ENCODE assay signal across 17 cellular contexts in genomic region chr4:76596713-76597112, GRCh38.
"Had no signal": no experiment of that assay in that cellular context is flagged by ENCODE, and none has a peak within 500 bp of the region (broad histone marks: within the 10 kb centered on the region; RNA-seq: fewer than 3 reads in every experiment).

No MANE protein-coding gene starts in this region.

- H3K4me3 Mint-ChIP-seq: activated CD4-positive, alpha-beta memory T cell treated with anti-CD3 and anti-CD28 coated beads for 36 hours; activated naive CD8-positive, alpha-beta T cell treated with anti-CD3 and anti-CD28 coated beads for 36 hours; natural killer cell had no signal

- ATAC-seq: natural killer cell had no signal

- H3K27ac Mint-ChIP-seq: activated CD4-positive, alpha-beta memory T cell treated with anti-CD3 and anti-CD28 coated beads for 36 hours; activated naive CD8-positive, alpha-beta T cell treated with anti-CD3 and anti-CD28 coated beads for 36 hours; natural killer cell had no signal

- H3K4me1 Mint-ChIP-seq: activated naive CD8-positive, alpha-beta T cell treated with anti-CD3 and anti-CD28 coated beads for 36 hours had no signal

- H3K4me3 ChIP-seq: breast epithelium, thyroid gland had no signal

- H3K9me3 Mint-ChIP-seq: activated CD4-positive, alpha-beta memory T cell treated with anti-CD3 and anti-CD28 coated beads for 36 hours; activated naive CD8-positive, alpha-beta T cell treated with anti-CD3 and anti-CD28 coated beads for 36 hours; natural killer cell had no signal

- H3K36me3 ChIP-seq: breast epithelium, thyroid gland had no signal

- H3K27me3 ChIP-seq: breast epithelium, thyroid gland had no signal

- FAIRE-seq: colon, keratinocyte had no signal

- H3K27ac ChIP-seq: thyroid gland had no signal

- DNase-seq: activated CD4-positive, alpha-beta memory T cell treated with anti-CD3 and anti-CD28 coated beads for 36 hours; activated CD4-positive, alpha-beta T cell treated with anti-CD3 and anti-CD28 coated beads for 1 hour; activated gamma-delta T cell treated with Interleukin-2 at 50 U/mL for 16 hours; activated naive CD8-positive, alpha-beta T cell treated with anti-CD3 and anti-CD28 coated beads for 36 hours; activated T-cell treated with anti-CD3 and anti-CD28 coated beads, Interleukin-2, amount 50 U/mL, for 48 hours; anterior cingulate cortex; effector CD8-positive, alpha-beta T cell; foreskin melanocyte; head of caudate nucleus; natural killer cell; stimulated activated CD4-positive, alpha-beta T cell treated with anti-CD3 and anti-CD28 coated beads, Interleukin-15, amount 100 ng/mL, for 24 hours; stimulated activated CD4-positive, alpha-beta T cell treated with anti-CD3 and anti-CD28 coated beads, Interleukin-4, amount 100 ng/mL, for 24 hours; T-helper 9 cell; thyroid gland had no signal

- H3K36me3 Mint-ChIP-seq: activated CD4-positive, alpha-beta memory T cell treated with anti-CD3 and anti-CD28 coated beads for 36 hours; activated naive CD8-positive, alpha-beta T cell treated with anti-CD3 and anti-CD28 coated beads for 36 hours; natural killer cell had no signal

- H3K9me3 ChIP-seq: breast epithelium, thyroid gland had no signal
